Comparison of ENCODE assay signal across 19 cellular contexts in genomic region chr1:221141606-221142285, GRCh38.
DNase-seq lines count a peak whose midpoint lies in the region; ATAC-seq and TF ChIP-seq lines count a peak whose summit lies in the region.
"Had no signal": no experiment of that assay in that cellular context is flagged by ENCODE, and none has a peak within 500 bp of the region (broad histone marks: within the 10 kb centered on the region; RNA-seq: fewer than 3 reads in every experiment).

No MANE protein-coding gene starts in this region.

- CTCF ChIA-PET in WTC11 (lab: Charles Lee) = no interaction called here

- H2BK5ac ChIP-seq in neuronal stem cell (ENCODE audit: low read length) = no peak overlapping the region

- no peaks in the 10 kb centered on the region for H3K4me1 ChIP-seq in neuronal stem cell (ENCODE audit: control insufficient read depth in 2 of 2, insufficient read depth in 1 of 2, low read depth in 1 of 2, low read length in 2 of 2)
- H3K4me1 ChIP-seq in tibial nerve = no peaks in the 10 kb centered on the region
- no peaks in the 10 kb centered on the region for H3K4me1 ChIP-seq in MM.1S (ENCODE audit: low read length)

- no peak for TF ChIP-seq POLR2A in tibial nerve (IDR thresholded peaks at IDR 0.05)

- no peak overlapping the region for H2BK15ac ChIP-seq in neuronal stem cell (ENCODE audit: low read length)

- peak; percentile 36; the same call in 1 of the 2 replicates for ATAC-seq in WTC11
- ATAC-seq: Panc1, Right ventricle myocardium inferior had no signal

- H2AFZ ChIP-seq in neuronal stem cell (ENCODE audit: low read length) (no peak overlapping the region), MM.1S (ENCODE audit: low read length) (no peak overlapping the region)

- H2BK12ac ChIP-seq in neuronal stem cell (ENCODE audit: low read length) = no peak overlapping the region

- WGBS in neuronal stem cell (ENCODE audit: extremely low coverage in 2 of 2, insufficient read length in 2 of 2, insufficient replicate concordance in 1 of 2), 2 donors = no CpG with 5 or more reads among the region's 6 CpGs
- 42 to 48% methylated on average over 6 of the region's 6 CpGs for WGBS in tibial nerve, 2 donors

- H3K36me3 ChIP-seq in neuronal stem cell (replicated peaks in 1 of 2; ENCODE audit: control insufficient read depth in 2 of 2, insufficient read depth in 2 of 2, low read length in 2 of 2) (no peaks in the 10 kb centered on the region), tibial nerve (no peaks in the 10 kb centered on the region), MM.1S (replicated peaks; ENCODE audit: insufficient read depth, low read length) (no peaks in the 10 kb centered on the region)

- no peak overlapping the region for H3K18ac ChIP-seq in neuronal stem cell (ENCODE audit: low read length)

- no peak overlapping the region for H2BK120ac ChIP-seq in neuronal stem cell (ENCODE audit: low read depth, low read length)

- H3K23ac ChIP-seq in neuronal stem cell (ENCODE audit: low read depth, low read length, poor library complexity) = no peak overlapping the region

- no peaks in the 10 kb centered on the region for H3K27me3 Mint-ChIP-seq in WTC11 (ENCODE audit: low read depth)
- H3K27me3 Mint-ChIP-seq: CD4-positive, alpha-beta T cell had no signal

- no peak for TF ChIP-seq EP300 in tibial nerve (IDR thresholded peaks at IDR 0.05)

- no peak overlapping the region for H3K4ac ChIP-seq in neuronal stem cell (ENCODE audit: low read length)

- H3K14ac ChIP-seq in neuronal stem cell (ENCODE audit: low read length) = no peak overlapping the region

- H3K9me3 ChIP-seq in neuronal stem cell (replicated peaks in 1 of 2; ENCODE audit: control insufficient read depth in 2 of 2, insufficient read depth in 1 of 2, low read depth in 1 of 2, low read length in 2 of 2) (no peaks in the 10 kb centered on the region), tibial nerve (no peaks in the 10 kb centered on the region), MM.1S (replicated peaks; ENCODE audit: insufficient read depth, low read length) (no peaks in the 10 kb centered on the region)

- no peaks in the 10 kb centered on the region for H3K79me2 ChIP-seq in MM.1S (ENCODE audit: low read length)

- no peak overlapping the region for H3K4me3 Mint-ChIP-seq in WTC11
- H3K4me3 Mint-ChIP-seq: CD4-positive, alpha-beta T cell had no signal

- H3K4me2 ChIP-seq in neuronal stem cell (ENCODE audit: insufficient read depth, low read length, poor library complexity, severe bottlenecking) (no peak overlapping the region), MM.1S (ENCODE audit: low read depth, low read length) (no peak overlapping the region)

- H3K27me3 ChIP-seq in neuronal stem cell (ENCODE audit: control insufficient read depth in 3 of 3, insufficient read depth in 3 of 3, low read depth in 1 of 3, low read length in 3 of 3) (no peaks in the 10 kb centered on the region), tibial nerve (no peaks in the 10 kb centered on the region), MM.1S (replicated peaks; ENCODE audit: insufficient read depth, low read length) (no peaks in the 10 kb centered on the region)

- H3K4me1 Mint-ChIP-seq in WTC11 = no peaks in the 10 kb centered on the region

- H3K4me3 ChIP-seq in neuronal stem cell (ENCODE audit: low read length in 2 of 2) (no peak overlapping the region), tibial nerve (no peak overlapping the region), MM.1S (ENCODE audit: low read length) (no peak overlapping the region)

- POLR2A ChIA-PET in WTC11 (lab: Charles Lee) = no interaction called here

- H3K27ac Mint-ChIP-seq in WTC11 = no peak overlapping the region
- H3K27ac Mint-ChIP-seq: CD4-positive, alpha-beta T cell had no signal

- H2AK5ac ChIP-seq in neuronal stem cell (ENCODE audit: low read depth, low read length) = no peak overlapping the region

- H3K27ac ChIP-seq in C4-2B = peak overlapping the region; percentile 71; the same call in 1 of the 2 replicates
- H3K27ac ChIP-seq in neuronal stem cell (replicated peaks; ENCODE audit: low read length) = no peak overlapping the region
- H3K27ac ChIP-seq in tibial nerve = no peak overlapping the region
- H3K27ac ChIP-seq in MM.1S (ENCODE audit: low read length) = no peak overlapping the region

- no peak for TF ChIP-seq CTCF in C4-2B (conservative IDR thresholded peaks at IDR 0.05)
- no peak for TF ChIP-seq CTCF in WTC11 (IDR thresholded peaks at IDR 0.05)
- TF ChIP-seq CTCF in tibial nerve (IDR thresholded peaks at IDR 0.05) = no peak
- no peak for TF ChIP-seq CTCF in MM.1S (IDR thresholded peaks at IDR 0.05; ENCODE audit: low read length)

- DNase-seq in WTC11 (ENCODE audit: low spot score) = no peak
- DNase-seq in left kidney (ENCODE audit: low read depth, low spot score) = peak; percentile 49
- DNase-seq in neuronal stem cell (ENCODE audit: low spot score) = peak; percentile 20
- no peak for DNase-seq in ACHN
- DNase-seq in AG08395 (ENCODE audit: low spot score) = no peak
- DNase-seq in tibial nerve (ENCODE audit: low spot score in 2 of 2) = no peak
- no peak for DNase-seq in MM.1S
- DNase-seq: AML-193; CD4-positive, alpha-beta T cell; DMS53; GOT3; KBM-7; NCI-H1436; NCI-H2029; NCI-H2171; NCI-H510A had no signal

- no peaks in the 10 kb centered on the region for H3K9me2 ChIP-seq in MM.1S (replicated peaks; ENCODE audit: insufficient read depth, low read length)

- no peaks in the 10 kb centered on the region for H4K20me1 ChIP-seq in MM.1S (ENCODE audit: insufficient read depth, low read length)

- no peaks in the 10 kb centered on the region for H3K36me3 Mint-ChIP-seq in WTC11

- H3K9ac ChIP-seq in neuronal stem cell (ENCODE audit: low read depth, low read length, poor library complexity) = no peak overlapping the region
- H3K9ac ChIP-seq in MM.1S (ENCODE audit: low read length) = no peak overlapping the region

- no peak overlapping the region for H4K8ac ChIP-seq in neuronal stem cell (ENCODE audit: low read depth, low read length)

- in situ Hi-C loops in ACHN (cut with HindIII; ENCODE audit: low pct_ligation_motif_present, low pct_unique_long_range_greater_than_20kb, low sequenced_read_pairs) = no loop called here

- H3K79me1 ChIP-seq in neuronal stem cell (ENCODE audit: low read depth, low read length) = no peaks in the 10 kb centered on the region

- no peak overlapping the region for H4K91ac ChIP-seq in neuronal stem cell (ENCODE audit: low read depth, low read length, poor library complexity)

- no peaks in the 10 kb centered on the region for H3F3A ChIP-seq in MM.1S (ENCODE audit: insufficient read depth, low read length)

- H3K9me3 Mint-ChIP-seq in WTC11 = peaks cover 10% of the 10 kb centered on the region
- H3K9me3 Mint-ChIP-seq: CD4-positive, alpha-beta T cell had no signal

TF ChIP-seq in WTC11, 78 proteins besides CTCF, POLR2A, EP300 and RAD21 (continues in another document):
- TF ChIP-seq ATF6 (CRISPR knock-in tag; IDR thresholded peaks at IDR 0.05) (no peak), NFYB (CRISPR knock-in tag; conservative IDR thresholded peaks at IDR 0.05; ENCODE audit: low read depth) (no peak), ZNF121 (CRISPR knock-in tag; IDR thresholded peaks at IDR 0.05) (no peak), ZNF317 (CRISPR knock-in tag; IDR thresholded peaks at IDR 0.05; ENCODE audit: borderline replicate concordance, low read depth) (no peak), CREM (CRISPR knock-in tag; IDR thresholded peaks at IDR 0.05) (no peak), ZNF423 (CRISPR knock-in tag; IDR thresholded peaks at IDR 0.05) (no peak), USF1 (CRISPR knock-in tag; IDR thresholded peaks at IDR 0.05) (no peak), E2F4 (CRISPR knock-in tag; IDR thresholded peaks at IDR 0.05; ENCODE audit: borderline replicate concordance, low read depth) (no peak), ZNF512 (CRISPR knock-in tag; IDR thresholded peaks at IDR 0.05; ENCODE audit: borderline replicate concordance) (no peak)

Comparison
In these comparisons a context has a peak if more than half of its experiments do, and no peak if none do; other contexts are left out.
1. DNase-seq: peak in left kidney (single experiment) and neuronal stem cell (single experiment); none in WTC11 (single experiment), ACHN (single experiment), AG08395 (single experiment), tibial nerve (0 of 2) and MM.1S (single experiment).